1 cellular context compared by ENCODE assay signal in the genomic region with DNA sequence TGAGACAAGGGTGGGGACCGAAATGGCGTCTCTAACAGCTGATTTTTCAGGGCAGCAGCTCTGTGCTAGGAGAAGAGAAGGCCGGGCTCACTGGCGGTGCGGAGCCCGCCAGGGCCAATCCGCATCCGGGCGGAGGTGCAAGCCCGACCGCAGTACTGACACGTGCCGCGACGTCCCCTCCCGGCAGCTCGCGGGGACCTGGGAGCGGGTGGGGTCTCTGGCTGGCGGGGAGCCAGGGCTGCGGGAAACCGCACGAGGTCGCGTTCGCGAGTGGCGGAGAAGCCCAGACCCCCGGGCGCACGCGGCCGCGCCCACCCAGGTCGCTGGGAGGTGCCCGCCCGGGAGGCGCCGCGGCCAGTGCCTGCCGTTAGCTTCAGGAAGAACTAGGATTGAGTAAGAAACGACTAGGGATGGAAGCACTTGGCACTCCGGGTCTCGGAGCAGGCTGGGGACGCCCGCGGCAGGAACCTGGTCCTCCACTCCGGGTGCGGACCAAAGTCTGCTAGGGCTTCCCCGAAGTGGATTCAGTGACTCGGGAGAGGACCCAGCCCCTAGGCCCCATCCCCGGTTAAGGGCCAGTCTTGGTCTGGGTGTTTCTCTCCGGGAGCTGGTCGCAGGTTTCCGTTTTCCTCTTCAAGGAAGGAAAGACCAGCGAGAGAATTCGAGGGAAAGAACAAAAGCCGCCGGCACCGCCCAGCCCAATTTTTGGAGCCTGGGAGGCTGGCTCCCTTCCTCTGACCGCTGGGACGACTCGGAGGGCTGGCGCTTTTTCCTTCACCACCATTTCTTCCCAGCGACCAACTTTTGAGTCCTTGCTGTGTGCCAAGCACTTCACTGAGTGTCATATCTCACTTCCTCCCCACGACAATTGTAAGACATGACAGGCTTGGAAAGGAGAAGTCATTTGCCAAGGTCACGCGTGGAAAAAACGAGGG.
A peak's percentile ranks its signal among the peaks of the same experiment; 100 is the strongest.
TF ChIP-seq lines count a peak whose summit lies in the region.

No MANE protein-coding gene starts in this region.

TF ChIP-seq in WTC11, 78 proteins besides CTCF, POLR2A, EP300 and RAD21 (continued from another document):
- TF ChIP-seq, protein P1, sequence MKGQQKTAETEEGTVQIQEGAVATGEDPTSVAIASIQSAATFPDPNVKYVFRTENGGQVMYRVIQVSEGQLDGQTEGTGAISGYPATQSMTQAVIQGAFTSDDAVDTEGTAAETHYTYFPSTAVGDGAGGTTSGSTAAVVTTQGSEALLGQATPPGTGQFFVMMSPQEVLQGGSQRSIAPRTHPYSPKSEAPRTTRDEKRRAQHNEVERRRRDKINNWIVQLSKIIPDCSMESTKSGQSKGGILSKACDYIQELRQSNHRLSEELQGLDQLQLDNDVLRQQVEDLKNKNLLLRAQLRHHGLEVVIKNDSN (CRISPR knock-in tag; IDR thresholded peaks at IDR 0.05), result peak; percentile 71
- TF ChIP-seq, protein P2, sequence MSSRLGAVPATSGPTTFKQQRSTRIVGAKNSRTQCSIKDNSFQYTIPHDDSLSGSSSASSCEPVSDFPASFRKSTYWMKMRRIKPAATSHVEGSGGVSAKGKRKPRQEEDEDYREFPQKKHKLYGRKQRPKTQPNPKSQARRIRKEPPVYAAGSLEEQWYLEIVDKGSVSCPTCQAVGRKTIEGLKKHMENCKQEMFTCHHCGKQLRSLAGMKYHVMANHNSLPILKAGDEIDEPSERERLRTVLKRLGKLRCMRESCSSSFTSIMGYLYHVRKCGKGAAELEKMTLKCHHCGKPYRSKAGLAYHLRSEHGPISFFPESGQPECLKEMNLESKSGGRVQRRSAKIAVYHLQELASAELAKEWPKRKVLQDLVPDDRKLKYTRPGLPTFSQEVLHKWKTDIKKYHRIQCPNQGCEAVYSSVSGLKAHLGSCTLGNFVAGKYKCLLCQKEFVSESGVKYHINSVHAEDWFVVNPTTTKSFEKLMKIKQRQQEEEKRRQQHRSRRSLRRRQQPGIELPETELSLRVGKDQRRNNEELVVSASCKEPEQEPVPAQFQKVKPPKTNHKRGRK (CRISPR knock-in tag; IDR thresholded peaks at IDR 0.05; ENCODE audit: borderline replicate concordance), result no peak
- TF ChIP-seq, protein P3, sequence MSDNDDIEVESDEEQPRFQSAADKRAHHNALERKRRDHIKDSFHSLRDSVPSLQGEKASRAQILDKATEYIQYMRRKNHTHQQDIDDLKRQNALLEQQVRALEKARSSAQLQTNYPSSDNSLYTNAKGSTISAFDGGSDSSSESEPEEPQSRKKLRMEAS (CRISPR knock-in tag; IDR thresholded peaks at IDR 0.05), result peak; percentile 87
- TF ChIP-seq FOXK1 (CRISPR knock-in tag; IDR thresholded peaks at IDR 0.05), result no peak; the same call in 1 of the 2 replicates
- peak; percentile 86; the same call in 1 of the 2 replicates for TF ChIP-seq MYBL2 (CRISPR knock-in tag; IDR thresholded peaks at IDR 0.05)
- TF ChIP-seq, protein P4, sequence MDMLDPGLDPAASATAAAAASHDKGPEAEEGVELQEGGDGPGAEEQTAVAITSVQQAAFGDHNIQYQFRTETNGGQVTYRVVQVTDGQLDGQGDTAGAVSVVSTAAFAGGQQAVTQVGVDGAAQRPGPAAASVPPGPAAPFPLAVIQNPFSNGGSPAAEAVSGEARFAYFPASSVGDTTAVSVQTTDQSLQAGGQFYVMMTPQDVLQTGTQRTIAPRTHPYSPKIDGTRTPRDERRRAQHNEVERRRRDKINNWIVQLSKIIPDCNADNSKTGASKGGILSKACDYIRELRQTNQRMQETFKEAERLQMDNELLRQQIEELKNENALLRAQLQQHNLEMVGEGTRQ (CRISPR knock-in tag; IDR thresholded peaks at IDR 0.05), result peak; percentile 63
- TF ChIP-seq, protein P5, sequence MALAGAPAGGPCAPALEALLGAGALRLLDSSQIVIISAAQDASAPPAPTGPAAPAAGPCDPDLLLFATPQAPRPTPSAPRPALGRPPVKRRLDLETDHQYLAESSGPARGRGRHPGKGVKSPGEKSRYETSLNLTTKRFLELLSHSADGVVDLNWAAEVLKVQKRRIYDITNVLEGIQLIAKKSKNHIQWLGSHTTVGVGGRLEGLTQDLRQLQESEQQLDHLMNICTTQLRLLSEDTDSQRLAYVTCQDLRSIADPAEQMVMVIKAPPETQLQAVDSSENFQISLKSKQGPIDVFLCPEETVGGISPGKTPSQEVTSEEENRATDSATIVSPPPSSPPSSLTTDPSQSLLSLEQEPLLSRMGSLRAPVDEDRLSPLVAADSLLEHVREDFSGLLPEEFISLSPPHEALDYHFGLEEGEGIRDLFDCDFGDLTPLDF (CRISPR knock-in tag; IDR thresholded peaks at IDR 0.05), result no peak
- TF ChIP-seq RORB (CRISPR knock-in tag; IDR thresholded peaks at IDR 0.05), result no peak
- TF ChIP-seq, protein P6, sequence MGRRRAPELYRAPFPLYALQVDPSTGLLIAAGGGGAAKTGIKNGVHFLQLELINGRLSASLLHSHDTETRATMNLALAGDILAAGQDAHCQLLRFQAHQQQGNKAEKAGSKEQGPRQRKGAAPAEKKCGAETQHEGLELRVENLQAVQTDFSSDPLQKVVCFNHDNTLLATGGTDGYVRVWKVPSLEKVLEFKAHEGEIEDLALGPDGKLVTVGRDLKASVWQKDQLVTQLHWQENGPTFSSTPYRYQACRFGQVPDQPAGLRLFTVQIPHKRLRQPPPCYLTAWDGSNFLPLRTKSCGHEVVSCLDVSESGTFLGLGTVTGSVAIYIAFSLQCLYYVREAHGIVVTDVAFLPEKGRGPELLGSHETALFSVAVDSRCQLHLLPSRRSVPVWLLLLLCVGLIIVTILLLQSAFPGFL (CRISPR knock-in tag; IDR thresholded peaks at IDR 0.05; ENCODE audit: borderline replicate concordance), result no peak
- TF ChIP-seq TP53 (CRISPR knock-in tag; IDR thresholded peaks at IDR 0.05), result peak; percentile 37; the same call in 1 of the 2 replicates
- TF ChIP-seq TEAD4 (CRISPR knock-in tag; IDR thresholded peaks at IDR 0.05), result 0 out of 2 replicates have a peak, but pooled peaks have one; percentile 13
- no peak for TF ChIP-seq CREM (CRISPR knock-in tag; IDR thresholded peaks at IDR 0.05)
- TF ChIP-seq, protein P7, sequence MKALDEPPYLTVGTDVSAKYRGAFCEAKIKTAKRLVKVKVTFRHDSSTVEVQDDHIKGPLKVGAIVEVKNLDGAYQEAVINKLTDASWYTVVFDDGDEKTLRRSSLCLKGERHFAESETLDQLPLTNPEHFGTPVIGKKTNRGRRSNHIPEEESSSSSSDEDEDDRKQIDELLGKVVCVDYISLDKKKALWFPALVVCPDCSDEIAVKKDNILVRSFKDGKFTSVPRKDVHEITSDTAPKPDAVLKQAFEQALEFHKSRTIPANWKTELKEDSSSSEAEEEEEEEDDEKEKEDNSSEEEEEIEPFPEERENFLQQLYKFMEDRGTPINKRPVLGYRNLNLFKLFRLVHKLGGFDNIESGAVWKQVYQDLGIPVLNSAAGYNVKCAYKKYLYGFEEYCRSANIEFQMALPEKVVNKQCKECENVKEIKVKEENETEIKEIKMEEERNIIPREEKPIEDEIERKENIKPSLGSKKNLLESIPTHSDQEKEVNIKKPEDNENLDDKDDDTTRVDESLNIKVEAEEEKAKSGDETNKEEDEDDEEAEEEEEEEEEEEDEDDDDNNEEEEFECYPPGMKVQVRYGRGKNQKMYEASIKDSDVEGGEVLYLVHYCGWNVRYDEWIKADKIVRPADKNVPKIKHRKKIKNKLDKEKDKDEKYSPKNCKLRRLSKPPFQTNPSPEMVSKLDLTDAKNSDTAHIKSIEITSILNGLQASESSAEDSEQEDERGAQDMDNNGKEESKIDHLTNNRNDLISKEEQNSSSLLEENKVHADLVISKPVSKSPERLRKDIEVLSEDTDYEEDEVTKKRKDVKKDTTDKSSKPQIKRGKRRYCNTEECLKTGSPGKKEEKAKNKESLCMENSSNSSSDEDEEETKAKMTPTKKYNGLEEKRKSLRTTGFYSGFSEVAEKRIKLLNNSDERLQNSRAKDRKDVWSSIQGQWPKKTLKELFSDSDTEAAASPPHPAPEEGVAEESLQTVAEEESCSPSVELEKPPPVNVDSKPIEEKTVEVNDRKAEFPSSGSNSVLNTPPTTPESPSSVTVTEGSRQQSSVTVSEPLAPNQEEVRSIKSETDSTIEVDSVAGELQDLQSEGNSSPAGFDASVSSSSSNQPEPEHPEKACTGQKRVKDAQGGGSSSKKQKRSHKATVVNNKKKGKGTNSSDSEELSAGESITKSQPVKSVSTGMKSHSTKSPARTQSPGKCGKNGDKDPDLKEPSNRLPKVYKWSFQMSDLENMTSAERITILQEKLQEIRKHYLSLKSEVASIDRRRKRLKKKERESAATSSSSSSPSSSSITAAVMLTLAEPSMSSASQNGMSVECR (CRISPR knock-in tag; IDR thresholded peaks at IDR 0.05; ENCODE audit: borderline replicate concordance), result peak; percentile 95
- no peak for TF ChIP-seq ZNF263 (CRISPR knock-in tag; IDR thresholded peaks at IDR 0.05; ENCODE audit: low read depth)
